In the genomic region with DNA sequence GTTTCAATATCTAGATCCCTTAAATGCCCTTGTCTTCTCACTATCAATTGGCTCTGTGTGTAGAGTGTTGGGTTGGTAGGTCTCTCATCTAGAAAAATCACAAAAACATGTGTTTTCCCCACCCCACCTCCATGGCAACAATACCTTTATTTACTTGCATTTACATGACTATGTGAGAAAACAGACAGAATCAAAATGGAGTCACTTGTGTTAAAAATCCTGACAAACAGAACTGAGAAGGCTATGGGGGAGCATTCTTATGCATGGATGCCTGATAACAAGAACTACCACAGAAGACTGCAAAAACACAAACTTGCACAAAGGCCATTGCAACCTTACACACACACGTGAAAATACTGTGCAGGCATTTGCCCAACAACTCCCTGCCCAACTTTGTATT, we compare ENCODE assay signal across 29 cellular contexts.
"Had no signal": no experiment of that assay in that cellular context is flagged by ENCODE, and none has a peak within 500 bp of the region (broad histone marks: within the 10 kb centered on the region; RNA-seq: fewer than 3 reads in every experiment).

No MANE protein-coding gene starts in this region.

- H3K4me3 ChIP-seq: ascending aorta, breast epithelium, cardiac muscle cell, colonic mucosa, dorsolateral prefrontal cortex, esophagus muscularis mucosa had no signal

- H3K27ac ChIP-seq: ascending aorta, breast epithelium, cardiac muscle cell, colonic mucosa, dorsolateral prefrontal cortex, esophagus muscularis mucosa had no signal

- H3K9me3 ChIP-seq: ascending aorta, breast epithelium, colonic mucosa, esophagus muscularis mucosa had no signal

- H3K27me3 Mint-ChIP-seq: activated CD4-positive, alpha-beta memory T cell treated with anti-CD3 and anti-CD28 coated beads, Interleukin-2, amount 10 ng/mL, durations not matched to agents 7 days and 5 days; activated CD4-positive, alpha-beta T cell treated with anti-CD3 and anti-CD28 coated beads, Interleukin-2, amount 10 ng/mL, durations not matched to agents 7 days and 5 days; activated naive CD4-positive, alpha-beta T cell treated with anti-CD3 and anti-CD28 coated beads, Interleukin-2, amount 10 ng/mL, durations not matched to agents 7 days and 5 days; activated naive CD8-positive, alpha-beta T cell treated with anti-CD3 and anti-CD28 coated beads, Interleukin-2, amount 10 ng/mL, durations not matched to agents 7 days and 5 days; activated T-cell treated with anti-CD3 and anti-CD28 coated beads, Interleukin-2, amount 50 U/mL, for 24 hours; brain; dendritic cell treated with granulocyte-macrophage colony-stimulating factor and Interleukin-4, amounts not matched to agents 40 ng/mL and 50 ng/mL, for 4 days had no signal

- H3K27me3 ChIP-seq: ascending aorta, breast epithelium, cardiac muscle cell, colonic mucosa, dorsolateral prefrontal cortex, esophagus muscularis mucosa had no signal

- H3K4me3 Mint-ChIP-seq: activated CD4-positive, alpha-beta memory T cell treated with anti-CD3 and anti-CD28 coated beads, Interleukin-2, amount 10 ng/mL, durations not matched to agents 7 days and 5 days; activated CD4-positive, alpha-beta T cell treated with anti-CD3 and anti-CD28 coated beads, Interleukin-2, amount 10 ng/mL, durations not matched to agents 7 days and 5 days; activated naive CD4-positive, alpha-beta T cell treated with anti-CD3 and anti-CD28 coated beads, Interleukin-2, amount 10 ng/mL, durations not matched to agents 7 days and 5 days; activated naive CD8-positive, alpha-beta T cell treated with anti-CD3 and anti-CD28 coated beads, Interleukin-2, amount 10 ng/mL, durations not matched to agents 7 days and 5 days; activated T-cell treated with anti-CD3 and anti-CD28 coated beads, Interleukin-2, amount 50 U/mL, for 24 hours; activated T-cell treated with anti-CD3 and anti-CD28 coated beads, Interleukin-2, amount 50 U/mL, for 72 hours; brain; dendritic cell treated with granulocyte-macrophage colony-stimulating factor and Interleukin-4, amounts not matched to agents 40 ng/mL and 50 ng/mL, for 4 days; endodermal cell had no signal

- ATAC-seq: activated naive CD4-positive, alpha-beta T cell treated with anti-CD3 and anti-CD28 coated beads, Interleukin-2, amount 50 U/mL, for 72 hours; activated T-cell treated with anti-CD3 and anti-CD28 coated beads, Interleukin-2, amount 50 U/mL, for 72 hours had no signal

- H3K36me3 Mint-ChIP-seq: activated naive CD4-positive, alpha-beta T cell treated with anti-CD3 and anti-CD28 coated beads, Interleukin-2, amount 10 ng/mL, durations not matched to agents 7 days and 5 days; activated naive CD4-positive, alpha-beta T cell treated with anti-CD3 and anti-CD28 coated beads, Interleukin-2, amount 50 U/mL, for 72 hours; activated naive CD8-positive, alpha-beta T cell treated with anti-CD3 and anti-CD28 coated beads, Interleukin-2, amount 10 ng/mL, durations not matched to agents 7 days and 5 days; brain had no signal

- H3K4me1 Mint-ChIP-seq: activated CD4-positive, alpha-beta memory T cell treated with anti-CD3 and anti-CD28 coated beads, Interleukin-2, amount 10 ng/mL, durations not matched to agents 7 days and 5 days; activated CD4-positive, alpha-beta T cell treated with anti-CD3 and anti-CD28 coated beads, Interleukin-2, amount 10 ng/mL, durations not matched to agents 7 days and 5 days; activated naive CD4-positive, alpha-beta T cell treated with anti-CD3 and anti-CD28 coated beads, Interleukin-2, amount 10 ng/mL, durations not matched to agents 7 days and 5 days; activated naive CD8-positive, alpha-beta T cell treated with anti-CD3 and anti-CD28 coated beads, Interleukin-2, amount 10 ng/mL, durations not matched to agents 7 days and 5 days; brain had no signal

- DNase-seq: activated CD4-positive, alpha-beta memory T cell treated with anti-CD3 and anti-CD28 coated beads, Interleukin-2, amount 10 ng/mL, durations not matched to agents 7 days and 5 days; activated CD4-positive, alpha-beta T cell treated with anti-CD3 and anti-CD28 coated beads for 1 hour; activated CD4-positive, alpha-beta T cell treated with anti-CD3 and anti-CD28 coated beads for 4 hours; activated CD4-positive, alpha-beta T cell treated with anti-CD3 and anti-CD28 coated beads, Interleukin-2, amount 10 ng/mL, durations not matched to agents 7 days and 5 days; activated CD4-positive, alpha-beta T cell treated with anti-CD3 and anti-CD28 coated beads, Interleukin-2, amount 50 U/mL, for 4 hours; activated CD8-positive, alpha-beta memory T cell treated with anti-CD3 and anti-CD28 coated beads, Interleukin-2, amount 50 U/mL, for 48 hours; activated gamma-delta T cell; activated naive CD4-positive, alpha-beta T cell; activated naive CD4-positive, alpha-beta T cell treated with anti-CD3 and anti-CD28 coated beads, Interleukin-2, amount 10 ng/mL, durations not matched to agents 7 days and 5 days; activated naive CD8-positive, alpha-beta T cell treated with anti-CD3 and anti-CD28 coated beads, Interleukin-2, amount 10 ng/mL, durations not matched to agents 7 days and 5 days; activated T-cell treated with anti-CD3 and anti-CD28 coated beads for 4 hours; activated T-cell treated with anti-CD3 and anti-CD28 coated beads, Interleukin-2, amount 50 U/mL, for 24 hours; activated T-cell treated with anti-CD3 and anti-CD28 coated beads, Interleukin-2, amount 50 U/mL, for 72 hours; central memory CD4-positive, alpha-beta T cell; cerebellar nuclear complex; colonic mucosa; dorsolateral prefrontal cortex; effector memory CD4-positive, alpha-beta T cell; endodermal cell; foreskin melanocyte; head of caudate nucleus; T-helper 2 cell had no signal

- H3K27ac Mint-ChIP-seq: activated CD4-positive, alpha-beta memory T cell treated with anti-CD3 and anti-CD28 coated beads, Interleukin-2, amount 10 ng/mL, durations not matched to agents 7 days and 5 days; activated CD4-positive, alpha-beta T cell treated with anti-CD3 and anti-CD28 coated beads, Interleukin-2, amount 10 ng/mL, durations not matched to agents 7 days and 5 days; activated naive CD4-positive, alpha-beta T cell treated with anti-CD3 and anti-CD28 coated beads, Interleukin-2, amount 10 ng/mL, durations not matched to agents 7 days and 5 days; activated naive CD4-positive, alpha-beta T cell treated with anti-CD3 and anti-CD28 coated beads, Interleukin-2, amount 50 U/mL, for 72 hours; activated naive CD8-positive, alpha-beta T cell treated with anti-CD3 and anti-CD28 coated beads, Interleukin-2, amount 10 ng/mL, durations not matched to agents 7 days and 5 days; activated T-cell treated with anti-CD3 and anti-CD28 coated beads, Interleukin-2, amount 50 U/mL, for 24 hours; activated T-cell treated with anti-CD3 and anti-CD28 coated beads, Interleukin-2, amount 50 U/mL, for 72 hours; brain; dendritic cell treated with granulocyte-macrophage colony-stimulating factor and Interleukin-4, amounts not matched to agents 40 ng/mL and 50 ng/mL, for 4 days; endodermal cell had no signal

- H3K36me3 ChIP-seq: ascending aorta, breast epithelium, cardiac muscle cell, colonic mucosa, esophagus muscularis mucosa had no signal

- H3K4me1 ChIP-seq: ascending aorta, breast epithelium, colonic mucosa, esophagus muscularis mucosa had no signal

- H3K9me3 Mint-ChIP-seq: activated CD4-positive, alpha-beta memory T cell treated with anti-CD3 and anti-CD28 coated beads, Interleukin-2, amount 10 ng/mL, durations not matched to agents 7 days and 5 days; activated naive CD8-positive, alpha-beta T cell treated with anti-CD3 and anti-CD28 coated beads, Interleukin-2, amount 10 ng/mL, durations not matched to agents 7 days and 5 days; brain; dendritic cell treated with granulocyte-macrophage colony-stimulating factor and Interleukin-4, amounts not matched to agents 40 ng/mL and 50 ng/mL, for 4 days had no signal
